Comparison of ENCODE assay signal across 8 cellular contexts in the genomic region with DNA sequence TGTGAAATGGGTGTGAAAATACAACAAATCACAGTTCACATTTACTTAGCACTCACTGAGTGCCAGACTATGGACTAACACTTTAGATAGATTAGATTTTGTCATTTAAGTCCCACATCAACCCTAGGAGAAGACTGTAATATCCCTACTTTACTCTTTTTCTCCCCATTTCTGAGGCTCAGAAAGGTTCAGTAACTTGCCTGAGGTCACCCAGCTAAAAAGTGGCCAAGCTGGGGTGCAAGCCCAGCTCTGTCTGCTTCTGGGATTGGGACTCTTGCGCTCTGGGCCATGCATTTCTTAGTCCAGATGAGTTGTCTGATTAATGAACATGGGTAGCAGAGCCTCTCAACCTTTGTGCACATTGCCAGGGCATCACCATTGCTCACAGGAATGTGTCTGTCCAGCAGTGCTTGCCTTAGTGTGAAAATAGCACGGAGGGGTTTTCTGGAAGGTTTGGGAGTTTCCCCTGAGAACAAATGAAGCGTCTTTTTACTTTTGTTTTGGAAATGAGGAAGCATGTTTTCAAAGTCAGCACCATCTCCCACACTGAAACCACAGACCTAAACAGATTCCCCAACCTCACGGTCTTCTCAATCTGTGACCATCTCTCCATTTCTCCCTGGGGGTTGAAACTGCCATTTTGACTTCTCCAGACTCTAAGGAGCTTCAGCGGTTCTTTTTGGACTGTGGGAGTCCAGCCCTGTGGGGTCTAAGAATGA. TPM values are rescaled to one million over a fixed set of nuclear protein-coding genes. Genes with fewer than 3 reads are reported as not detected.
DNase-seq lines count a peak whose midpoint lies in the region; ATAC-seq and TF ChIP-seq lines count a peak whose summit lies in the region.

No MANE protein-coding gene starts in this region.

- H3K27me3 ChIP-seq in colonic mucosa, result no peaks in the 10 kb centered on the region
- H3K27me3 ChIP-seq in sigmoid colon, result no peaks in the 10 kb centered on the region

- no peaks in the 10 kb centered on the region for H3K36me3 ChIP-seq in colonic mucosa
- peaks cover 0 to 34% (median 0%) of the 10 kb centered on the region in 4 donors for H3K36me3 ChIP-seq in sigmoid colon

- TF ChIP-seq CTCF in AG10803 (conservative IDR thresholded peaks at IDR 0.05; ENCODE audit: low read length) (no peak), colonic mucosa (IDR thresholded peaks at IDR 0.05) (no peak), sigmoid colon (IDR thresholded peaks at IDR 0.05) (no peak)

- H3K27ac ChIP-seq in colonic mucosa (peak overlapping the region; percentile 48), sigmoid colon (peak overlapping the region; percentile 94 to 99 (median 96))

- H3K9ac ChIP-seq in colonic mucosa (ENCODE audit: low read depth in 2 of 2, low read length in 2 of 2), result no peak overlapping the region

- CTCF ChIA-PET in HEK293T (lab: Yijun Ruan, JAX), result no interaction called here

- intact Hi-C loops in colonic mucosa (cut with DNase I), result no loop called here
- intact Hi-C loops in sigmoid colon (cut with DNase I), result no loop called here

- 48 to 74% methylated on average over 5 of the region's 5 CpGs for WGBS in sigmoid colon, 2 donors

- no peak for TF ChIP-seq POLR2A in sigmoid colon (IDR thresholded peaks at IDR 0.05)
- TF ChIP-seq POLR2A in erythroblast (IDR thresholded peaks at IDR 0.05; ENCODE audit: low read length), result no peak

- no peak for TF ChIP-seq EP300 in sigmoid colon (IDR thresholded peaks at IDR 0.05)

- no peaks in the 10 kb centered on the region for H3K9me3 ChIP-seq in colonic mucosa
- H3K9me3 ChIP-seq in sigmoid colon, result no peaks in the 10 kb centered on the region

- H3K4me1 ChIP-seq in colonic mucosa (no peaks in the 10 kb centered on the region), sigmoid colon (peaks cover 0 to 100% (median 95%) of the 10 kb centered on the region in 4 donors)

- ATAC-seq in GM19455 (IDR thresholded peaks at IDR 0.05; ENCODE audit: unreplicated experiment) (peak; percentile 59), HG03521 (IDR thresholded peaks at IDR 0.05; ENCODE audit: unreplicated experiment) (peak; percentile 54)

- no peak overlapping the region for H3K4me3 ChIP-seq in AG10803 (ENCODE audit: low read length)
- no peak overlapping the region for H3K4me3 ChIP-seq in colonic mucosa
- H3K4me3 ChIP-seq in sigmoid colon, result no peak overlapping the region

- DNase-seq in AG10803 (ENCODE audit: low read depth), result peak; percentile 20
- no peak for DNase-seq in colonic mucosa
- no peak for DNase-seq in sigmoid colon
- DNase-seq in NCI-H1694 (lab: John Stamatoyannopoulos, UW), result no peak
- no peak for DNase-seq in HEK293T (ENCODE audit: extremely low spot score)
- no peak for DNase-seq in erythroblast (lab: John Stamatoyannopoulos, UW)

- POLR2A ChIA-PET in HEK293T (lab: Yijun Ruan, JAX), result no interaction called here

TF ChIP-seq in HEK293T, 16 proteins besides CTCF, POLR2A, EP300 and RAD21:
- TF ChIP-seq FOXM1 (IDR thresholded peaks at IDR 0.05; ENCODE audit: borderline replicate concordance) (no peak), SP1 (IDR thresholded peaks at IDR 0.05) (no peak), ZNF384 (IDR thresholded peaks at IDR 0.05) (no peak), L3MBTL2 (conservative IDR thresholded peaks at IDR 0.05) (no peak), HDGF (IDR thresholded peaks at IDR 0.05; ENCODE audit: borderline replicate concordance) (no peak), BHLHE40 (IDR thresholded peaks at IDR 0.05; ENCODE audit: borderline replicate concordance) (no peak), LEF1 (IDR thresholded peaks at IDR 0.05; ENCODE audit: borderline replicate concordance) (no peak), FOXK2 (IDR thresholded peaks at IDR 0.05) (no peak), CTBP1 (IDR thresholded peaks at IDR 0.05; ENCODE audit: borderline replicate concordance) (no peak), ARNT (IDR thresholded peaks at IDR 0.05) (no peak), NFRKB (IDR thresholded peaks at IDR 0.05) (no peak), ELF4 (IDR thresholded peaks at IDR 0.05) (no peak), FOXA1 (IDR thresholded peaks at IDR 0.05) (no peak), SUZ12 (IDR thresholded peaks at IDR 0.05) (no peak), TARDBP (IDR thresholded peaks at IDR 0.05) (no peak)
- TF ChIP-seq, protein P1, sequence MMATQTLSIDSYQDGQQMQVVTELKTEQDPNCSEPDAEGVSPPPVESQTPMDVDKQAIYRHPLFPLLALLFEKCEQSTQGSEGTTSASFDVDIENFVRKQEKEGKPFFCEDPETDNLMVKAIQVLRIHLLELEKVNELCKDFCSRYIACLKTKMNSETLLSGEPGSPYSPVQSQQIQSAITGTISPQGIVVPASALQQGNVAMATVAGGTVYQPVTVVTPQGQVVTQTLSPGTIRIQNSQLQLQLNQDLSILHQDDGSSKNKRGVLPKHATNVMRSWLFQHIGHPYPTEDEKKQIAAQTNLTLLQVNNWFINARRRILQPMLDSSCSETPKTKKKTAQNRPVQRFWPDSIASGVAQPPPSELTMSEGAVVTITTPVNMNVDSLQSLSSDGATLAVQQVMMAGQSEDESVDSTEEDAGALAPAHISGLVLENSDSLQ (IDR thresholded peaks at IDR 0.05), result no peak

RNA-seq across cellular contexts. Expression of gene NRP2, which starts 31.9 kb away (rescaled TPM):
- 10 to 100 TPM in 1 of 2 donors, 1 to 10 TPM in 1; 5.4 to 25.2 TPM for total RNA-seq in colonic mucosa
- total RNA-seq in sigmoid colon, result 100 to 1,000 TPM; 207 to 348 (median 237) TPM
- polyA plus RNA-seq in sigmoid colon, result 10 to 100 TPM in 1 of 3 donors, 1 to 10 TPM in 2; 2.5 to 13.6 (median 7.8) TPM

Comparison
In these comparisons a context has a peak if more than half of its experiments do, and no peak if none do; other contexts are left out.
1. RNA of gene NRP2, which starts 31.9 kb away (total RNA-seq): 207 to 348 TPM in sigmoid colon; 5.4 to 25.2 TPM in colonic mucosa; every median in the first group is over 4 times any median in the second.